Comparison of ENCODE assay signal across 8 cellular contexts in genomic region chr4:145619639-145619996, GRCh38. TPM values are rescaled to one million over a fixed set of nuclear protein-coding genes. Genes with fewer than 3 reads are reported as not detected.
A peak's percentile ranks its signal among the peaks of the same experiment; 100 is the strongest.
DNase-seq lines count a peak whose midpoint lies in the region; ATAC-seq and TF ChIP-seq lines count a peak whose summit lies in the region.

No MANE protein-coding gene starts in this region.

- CTCF ChIA-PET in activated CD8-positive, alpha-beta T cell treated with anti-CD3 and anti-CD28 coated beads for 36 hours (lab: Charles Lee): interaction anchor here (0.7 to 1.5 kb wide), 4 partner anchors 10 to 403 kb away, joined by 3 to 5 read pairs (median 4); no protein-coding TSS in a partner anchor

- DNase-seq in H4 (ENCODE audit: low spot score) (peak; percentile 34), LNCaP clone FGC (ENCODE audit: low read depth) (peak; percentile 39), esophagus muscularis mucosa (ENCODE audit: extremely low spot score) (no peak), thoracic aorta (ENCODE audit: low spot score) (peak; percentile 16), GDM1 (lab: John Stamatoyannopoulos, UW) (no peak)
- DNase-seq in activated CD8-positive, alpha-beta T cell treated with anti-CD3 and anti-CD28 coated beads for 36 hours: peak; percentile 80
- no peak for DNase-seq in natural killer cell treated with Interleukin-12 subunit alpha and Interleukin-12 subunit beta and Interleukin-15 and Interleukin-18, amount 100 ng/mL, for 72 hours (ENCODE audit: low spot score)

- H3K4me3 ChIP-seq in GM12875 (ENCODE audit: low read depth, low read length) (peak overlapping the region; percentile 77), LNCaP clone FGC (ENCODE audit: low read depth, low read length) (peak overlapping the region; percentile 94), esophagus muscularis mucosa (peak overlapping the region; percentile 63 to 89 (median 74)), thoracic aorta (peak overlapping the region; percentile 84)

- peaks cover 43% of the 10 kb centered on the region for H3K4me1 Mint-ChIP-seq in activated CD8-positive, alpha-beta T cell treated with anti-CD3 and anti-CD28 coated beads for 36 hours (ENCODE audit: low read depth)
- H3K4me1 Mint-ChIP-seq in natural killer cell treated with Interleukin-12 subunit alpha and Interleukin-12 subunit beta and Interleukin-15 and Interleukin-18, amount 100 ng/mL, for 72 hours (ENCODE audit: low read depth in 2 of 2): peaks cover 41 to 53% of the 10 kb centered on the region in 2 donors

- intact Hi-C loops in activated CD8-positive, alpha-beta T cell treated with anti-CD3 and anti-CD28 coated beads for 36 hours (cut with micrococcal nuclease): loop anchor here (1.0 to 5.0 kb wide), 3 partner anchors 137 to 318 kb away; partner anchors contain the start of genes SMAD1 and ZNF827
- intact Hi-C loops in esophagus muscularis mucosa (cut with DNase I): loop anchor here (5.0 to 10.0 kb wide), 4 partner anchors 268 to 1445 kb away; partner anchors contain the start of genes OTUD4 and ZNF827

- H3K4me1 ChIP-seq in esophagus muscularis mucosa (peaks cover 11 to 39% (median 28%) of the 10 kb centered on the region in 4 donors), thoracic aorta (ENCODE audit: control insufficient read depth in 1 of 2, low read depth in 2 of 2) (peaks cover 9 to 29% of the 10 kb centered on the region in 2 donors)

- peak overlapping the region; percentile 98 for H3K27ac Mint-ChIP-seq in activated CD8-positive, alpha-beta T cell treated with anti-CD3 and anti-CD28 coated beads for 36 hours
- peak overlapping the region; percentile 88 to 98 for H3K27ac Mint-ChIP-seq in natural killer cell treated with Interleukin-12 subunit alpha and Interleukin-12 subunit beta and Interleukin-15 and Interleukin-18, amount 100 ng/mL, for 72 hours

- peak overlapping the region; percentile 87 to 96 (median 92) for H3K27ac ChIP-seq in esophagus muscularis mucosa (replicated peaks in 1 of 4)
- peak overlapping the region; percentile 93 to 95 for H3K27ac ChIP-seq in thoracic aorta

- WGBS in esophagus muscularis mucosa: 2% methylated on average over 9 of the region's 9 CpGs

- no peak for TF ChIP-seq EP300 in esophagus muscularis mucosa (IDR thresholded peaks at IDR 0.05)

- H3K9me3 Mint-ChIP-seq in activated CD8-positive, alpha-beta T cell treated with anti-CD3 and anti-CD28 coated beads for 36 hours: peaks cover 6% of the 10 kb centered on the region
- peaks cover 8% of the 10 kb centered on the region for H3K9me3 Mint-ChIP-seq in natural killer cell treated with Interleukin-12 subunit alpha and Interleukin-12 subunit beta and Interleukin-15 and Interleukin-18, amount 100 ng/mL, for 72 hours

- no peak for TF ChIP-seq CTCF in GM12875 (IDR thresholded peaks at IDR 0.05; ENCODE audit: borderline replicate concordance, insufficient read depth, low read depth, low read length)
- TF ChIP-seq CTCF in LNCaP clone FGC (IDR thresholded peaks at IDR 0.05; ENCODE audit: control insufficient read depth, extremely low read depth, insufficient read depth): peak; percentile 23
- peak; percentile 4 for TF ChIP-seq CTCF in activated CD8-positive, alpha-beta T cell treated with anti-CD3 and anti-CD28 coated beads for 36 hours (IDR thresholded peaks at IDR 0.05)
- TF ChIP-seq CTCF in esophagus muscularis mucosa (IDR thresholded peaks at IDR 0.05): no peak
- TF ChIP-seq CTCF in thoracic aorta (IDR thresholded peaks at IDR 0.05): no peak

- peak; percentile 65 for ATAC-seq in activated CD8-positive, alpha-beta T cell treated with anti-CD3 and anti-CD28 coated beads for 36 hours
- peak; percentile 65 to 68 for ATAC-seq in natural killer cell treated with Interleukin-12 subunit alpha and Interleukin-12 subunit beta and Interleukin-15 and Interleukin-18, amount 100 ng/mL, for 72 hours
- ATAC-seq in thoracic aorta (ENCODE audit: insufficient number of reproducible peaks, low FRiP score, low read depth): peak; percentile 34

- no peaks in the 10 kb centered on the region for H3K36me3 ChIP-seq in esophagus muscularis mucosa
- no peaks in the 10 kb centered on the region for H3K36me3 ChIP-seq in thoracic aorta

- POLR2A ChIA-PET in activated CD8-positive, alpha-beta T cell treated with anti-CD3 and anti-CD28 coated beads for 36 hours (lab: Charles Lee): interaction anchor here (0.6 to 1.2 kb wide), 7 partner anchors 13 to 440 kb away, joined by 3 to 4 read pairs (median 3); no protein-coding TSS in a partner anchor

- H3K27me3 Mint-ChIP-seq in activated CD8-positive, alpha-beta T cell treated with anti-CD3 and anti-CD28 coated beads for 36 hours: no peaks in the 10 kb centered on the region
- H3K27me3 Mint-ChIP-seq in natural killer cell treated with Interleukin-12 subunit alpha and Interleukin-12 subunit beta and Interleukin-15 and Interleukin-18, amount 100 ng/mL, for 72 hours: peaks cover 0 to under 1% of the 10 kb centered on the region in 2 donors

- peaks cover 18% of the 10 kb centered on the region for H3K36me3 Mint-ChIP-seq in activated CD8-positive, alpha-beta T cell treated with anti-CD3 and anti-CD28 coated beads for 36 hours (ENCODE audit: low read depth)
- peaks cover 13% of the 10 kb centered on the region for H3K36me3 Mint-ChIP-seq in natural killer cell treated with Interleukin-12 subunit alpha and Interleukin-12 subunit beta and Interleukin-15 and Interleukin-18, amount 100 ng/mL, for 72 hours

- TF ChIP-seq POLR2A in esophagus muscularis mucosa (IDR thresholded peaks at IDR 0.05; ENCODE audit: low read depth): no peak

- H3K27me3 ChIP-seq in esophagus muscularis mucosa (no peaks in the 10 kb centered on the region), thoracic aorta (replicated peaks; ENCODE audit: insufficient read depth) (no peaks in the 10 kb centered on the region)

- peak overlapping the region; percentile 92 for H3K4me3 Mint-ChIP-seq in activated CD8-positive, alpha-beta T cell treated with anti-CD3 and anti-CD28 coated beads for 36 hours
- peak overlapping the region; percentile 91 for H3K4me3 Mint-ChIP-seq in natural killer cell treated with Interleukin-12 subunit alpha and Interleukin-12 subunit beta and Interleukin-15 and Interleukin-18, amount 100 ng/mL, for 72 hours

- H3K9me3 ChIP-seq in esophagus muscularis mucosa (no peaks in the 10 kb centered on the region), thoracic aorta (no peaks in the 10 kb centered on the region)

RNA-seq across cellular contexts. Expression of gene MMAA, which starts 0.4 kb away (rescaled TPM):
- 1.1 and 3.0 TPM in 2 replicates for total RNA-seq in H4 (2014; rRNA removed; shearing (Covaris generic))
- total RNA-seq in activated CD8-positive, alpha-beta T cell treated with anti-CD3 and anti-CD28 coated beads for 36 hours: 10 to 100 TPM; 14.4 to 15.9 TPM
- total RNA-seq in esophagus muscularis mucosa: 1 to 10 TPM; 2.4 to 5.4 (median 4.1) TPM
- total RNA-seq in natural killer cell treated with Interleukin-12 subunit alpha and Interleukin-12 subunit beta and Interleukin-15 and Interleukin-18, amount 100 ng/mL, for 72 hours: 10 to 100 TPM; 14.3 to 15.7 TPM
- 1 to 10 TPM; 3.0 to 3.8 TPM for total RNA-seq in thoracic aorta

Comparison
In these comparisons a context has a peak if more than half of its experiments do, and no peak if none do; other contexts are left out.
1. CTCF ChIP-seq: peak in LNCaP clone FGC (single experiment) and activated CD8-positive, alpha-beta T cell treated with anti-CD3 and anti-CD28 coated beads for 36 hours (single experiment); none in GM12875 (single experiment), esophagus muscularis mucosa (0 of 3) and thoracic aorta (single experiment).
2. DNase-seq: peak in H4 (single experiment), LNCaP clone FGC (single experiment), activated CD8-positive, alpha-beta T cell treated with anti-CD3 and anti-CD28 coated beads for 36 hours (single experiment) and thoracic aorta (single experiment); none in esophagus muscularis mucosa (single experiment), natural killer cell treated with Interleukin-12 subunit alpha and Interleukin-12 subunit beta and Interleukin-15 and Interleukin-18, amount 100 ng/mL, for 72 hours (single experiment) and GDM1 (single experiment).
3. Peak in every context shown above with its lines, with median percentiles within 50 percentile points of each other: H3K4me3 ChIP-seq and ATAC-seq.